26 cellular contexts compared by ENCODE assay signal in the genomic region with DNA sequence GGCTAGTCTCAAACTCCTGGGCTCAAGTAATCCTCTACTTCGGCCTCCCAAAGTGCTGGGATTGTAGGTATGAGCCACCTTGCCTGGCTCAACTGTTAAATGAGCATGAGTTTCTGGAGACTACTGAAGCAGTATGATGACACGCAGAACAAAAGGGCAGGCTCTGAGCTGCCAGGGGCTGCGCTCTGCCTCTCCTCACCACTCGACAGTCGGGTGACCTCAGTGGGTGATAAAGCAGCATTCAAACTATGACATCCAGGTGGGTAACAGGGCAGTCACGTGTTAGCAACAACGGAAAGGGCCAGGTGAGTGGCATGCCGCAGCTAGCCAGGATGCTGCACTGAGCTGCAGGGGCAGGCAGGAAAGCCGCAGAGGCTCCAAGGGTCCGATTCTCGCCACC.
"Had no signal": no experiment of that assay in that cellular context is flagged by ENCODE, and none has a peak within 500 bp of the region (broad histone marks: within the 10 kb centered on the region; RNA-seq: fewer than 3 reads in every experiment).

No MANE protein-coding gene starts in this region.

- ATAC-seq: activated CD4-positive, alpha-beta T cell treated with anti-CD3 and anti-CD28 coated beads for 36 hours; activated T-cell treated with anti-CD3 and anti-CD28 coated beads, Interleukin-2, amount 50 U/mL, for 4 hours; left lung; natural killer cell treated with Interleukin-12 subunit alpha and Interleukin-12 subunit beta and Interleukin-15 and Interleukin-18, amount 100 ng/mL, for 72 hours; stimulated activated naive CD8-positive, alpha-beta T cell treated with anti-CD3 and anti-CD28 coated beads, Interleukin-15, Interleukin-2, amounts not matched to agents 100 U/mL and 50 U/mL, for 24 hours had no signal

- H3K9me3 ChIP-seq: adrenal gland, ascending aorta, left lung, spleen, upper lobe of left lung had no signal

- H3K27me3 ChIP-seq: adrenal gland, ascending aorta, brain microvascular endothelial cell, left lung, spleen, upper lobe of left lung had no signal

- H3K36me3 Mint-ChIP-seq: activated naive CD8-positive, alpha-beta T cell; natural killer cell treated with Interleukin-12 subunit alpha and Interleukin-12 subunit beta and Interleukin-15 and Interleukin-18, amount 100 ng/mL, for 72 hours had no signal

- H3K9me3 Mint-ChIP-seq: activated B cell treated with CpG ODN at 0.5 μM for 24 hours; activated T-cell treated with anti-CD3 and anti-CD28 coated beads, Interleukin-2, amount 50 U/mL, for 4 hours; activated T-helper 2 cell treated with anti-CD3 and anti-CD28 coated beads, Interferon-gamma antibody, Interleukin-2, Interleukin-4, amounts not matched to agents 10 μg/mL and 5 μg/mL and 100 μg/mL, durations not matched to agents 14 hours and 24 hours and 36 hours; central memory CD8-positive, alpha-beta T cell; natural killer cell treated with Interleukin-12 subunit alpha and Interleukin-12 subunit beta and Interleukin-15 and Interleukin-18, amount 100 ng/mL, for 72 hours; T-helper 1 cell treated with Interleukin-12 subunit alpha and Interleukin-12 subunit beta and Interleukin-4 antibody, amounts not matched to agents 30 μg/mL and 1 μg/mL, for 36 hours had no signal

- H3K4me1 Mint-ChIP-seq: activated B cell treated with CpG ODN at 0.5 μM for 24 hours; activated CD4-positive, alpha-beta T cell treated with anti-CD3 and anti-CD28 coated beads for 36 hours had no signal

- H3K27me3 Mint-ChIP-seq: activated CD4-positive, alpha-beta T cell treated with anti-CD3 and anti-CD28 coated beads for 36 hours; central memory CD8-positive, alpha-beta T cell had no signal

- H3K4me3 Mint-ChIP-seq: activated B cell treated with CpG ODN at 0.5 μM for 24 hours; activated CD4-positive, alpha-beta T cell treated with anti-CD3 and anti-CD28 coated beads for 36 hours; activated naive CD8-positive, alpha-beta T cell; activated T-cell treated with anti-CD3 and anti-CD28 coated beads, Interleukin-2, amount 50 U/mL, for 4 hours; central memory CD8-positive, alpha-beta T cell; natural killer cell treated with Interleukin-12 subunit alpha and Interleukin-12 subunit beta and Interleukin-15 and Interleukin-18, amount 100 ng/mL, for 72 hours; T-helper 1 cell treated with Interleukin-12 subunit alpha and Interleukin-12 subunit beta and Interleukin-4 antibody, amounts not matched to agents 30 μg/mL and 1 μg/mL, for 36 hours had no signal

- H3K36me3 ChIP-seq: adrenal gland, ascending aorta, brain microvascular endothelial cell, left lung, spleen, upper lobe of left lung had no signal

- H3K27ac Mint-ChIP-seq: activated B cell treated with CpG ODN at 0.5 μM for 24 hours; activated CD4-positive, alpha-beta T cell treated with anti-CD3 and anti-CD28 coated beads for 36 hours; activated naive CD8-positive, alpha-beta T cell; activated T-helper 2 cell treated with anti-CD3 and anti-CD28 coated beads, Interferon-gamma antibody, Interleukin-2, Interleukin-4, amounts not matched to agents 10 μg/mL and 5 μg/mL and 100 μg/mL, durations not matched to agents 14 hours and 24 hours and 36 hours; natural killer cell treated with Interleukin-12 subunit alpha and Interleukin-12 subunit beta and Interleukin-15 and Interleukin-18, amount 100 ng/mL, for 72 hours; T-helper 1 cell treated with Interleukin-12 subunit alpha and Interleukin-12 subunit beta and Interleukin-4 antibody, amounts not matched to agents 30 μg/mL and 1 μg/mL, for 36 hours had no signal

- H3K4me3 ChIP-seq: adrenal gland, ascending aorta, coronary artery, left lung, spleen, upper lobe of left lung had no signal

- DNase-seq: activated B cell treated with CpG ODN at 0.5 μM for 24 hours; activated CD4-positive, alpha-beta T cell treated with anti-CD3 and anti-CD28 coated beads for 36 hours; activated CD4-positive, alpha-beta T cell treated with anti-CD3 and anti-CD28 coated beads, Interleukin-2, amount 50 U/mL, for 48 hours; activated CD8-positive, alpha-beta memory T cell treated with anti-CD3 and anti-CD28 coated beads, Interleukin-2, amount 50 U/mL, for 48 hours; activated naive CD4-positive, alpha-beta T cell; activated T-cell treated with anti-CD3 and anti-CD28 coated beads, Interleukin-2, amount 50 U/mL, for 4 hours; adrenal gland; brain microvascular endothelial cell; kidney; left lung; mammary epithelial cell; occipital lobe; posterior cingulate gyrus; retina; spleen; stimulated activated CD4-positive, alpha-beta T cell treated with anti-CD3 and anti-CD28 coated beads, Interleukin-4, amount 100 ng/mL, for 1 hour; stimulated activated naive CD8-positive, alpha-beta T cell treated with anti-CD3 and anti-CD28 coated beads, Interleukin-15, Interleukin-2, amounts not matched to agents 100 U/mL and 50 U/mL, for 24 hours; T1000; upper lobe of left lung had no signal
